ENCODE assay signal across 18 cellular contexts in the genomic region with DNA sequence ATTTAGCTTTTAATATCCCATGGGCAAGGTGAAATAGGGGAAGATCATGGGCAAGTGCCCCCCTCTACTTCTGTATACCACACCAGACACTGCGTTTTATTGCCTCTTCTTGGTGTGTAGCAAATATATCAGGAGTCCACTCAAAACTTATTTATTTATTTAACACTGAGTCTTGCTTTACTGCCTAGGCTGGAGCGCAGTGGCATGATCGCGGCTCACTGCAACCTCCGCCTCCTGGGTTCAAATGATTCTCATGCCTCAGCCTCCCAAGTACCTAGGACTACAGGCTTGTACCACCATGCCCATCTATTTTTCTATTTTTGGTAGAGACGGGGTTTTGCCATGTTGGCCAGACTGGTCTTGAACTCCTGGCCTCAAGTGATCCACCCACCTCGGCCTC. TPM values are rescaled to one million over a fixed set of nuclear protein-coding genes. Genes with fewer than 3 reads are reported as not detected.
DNase-seq lines count a peak whose midpoint lies in the region; TF ChIP-seq lines count a peak whose summit lies in the region.
"Not testable (repeated sequence)": the region's sequence is repeated elsewhere in the genome, so short reads cannot be mapped to it uniquely, and the experiment has no call there.
"Had no signal": no experiment of that assay in that cellular context is flagged by ENCODE, and none has a peak within 500 bp of the region (broad histone marks: within the 10 kb centered on the region; RNA-seq: fewer than 3 reads in every experiment).

No MANE protein-coding gene starts in this region.

- DNase-seq in activated effector memory CD4-positive, alpha-beta T cell treated with anti-CD3 and anti-CD28 coated beads, Interleukin-2, amount 50 U/mL, for 16 hours, result peak; percentile 8
- DNase-seq in chondrocyte (ENCODE audit: low spot score), result peak; percentile 4
- not testable (repeated sequence) for DNase-seq in endodermal cell; neural crest cell (ENCODE audit: low read depth, low spot score); neural progenitor cell (ENCODE audit: low spot score)
- DNase-seq in mesenteric fat pad (ENCODE audit: low spot score), result peak; percentile 22
- DNase-seq in spleen, result peak; percentile 29

- H3K4me1 Mint-ChIP-seq in chondrocyte (ENCODE audit: low read depth); neural progenitor cell: not testable (repeated sequence)
- H3K4me1 Mint-ChIP-seq in endodermal cell, result peaks cover 24% of the 10 kb centered on the region
- peaks cover 16% of the 10 kb centered on the region for H3K4me1 Mint-ChIP-seq in neural crest cell

- not testable (repeated sequence) for H3K9me3 Mint-ChIP-seq in chondrocyte (ENCODE audit: low read depth); endodermal cell; neural crest cell; neural progenitor cell

- not testable (repeated sequence) for H3K4me1 ChIP-seq in endodermal cell (ENCODE audit: control insufficient read depth, insufficient read depth, low read length); neural progenitor cell
- H3K4me1 ChIP-seq in neutrophil (ENCODE audit: control insufficient read depth in 1 of 2, insufficient read depth in 1 of 2, low read depth in 1 of 2, low read length in 1 of 2), result peaks cover 57 to 64% of the 10 kb centered on the region in 2 experiments
- H3K4me1 ChIP-seq in spleen, result peaks cover 0 to 28% (median 6%) of the 10 kb centered on the region in 6 donors

- not testable (repeated sequence) for H2AFZ ChIP-seq in neural progenitor cell (replicated peaks)

- not testable (repeated sequence) for H3K79me2 ChIP-seq in neural progenitor cell (ENCODE audit: low read depth)

- H3K9me3 ChIP-seq in endodermal cell (ENCODE audit: control insufficient read depth, low read length); neural progenitor cell (ENCODE audit: low read depth); neutrophil; spleen: not testable (repeated sequence)

- intact Hi-C loops in spleen (cut with DNase I; ENCODE audit: low total_unique reads), result not testable (repeated sequence)

- TF ChIP-seq POLR2A in spleen (IDR thresholded peaks at IDR 0.05), result not testable (repeated sequence)

- H3K36me3 Mint-ChIP-seq in chondrocyte (ENCODE audit: low read depth); neural crest cell (ENCODE audit: low read depth); neural progenitor cell: not testable (repeated sequence)
- H3K36me3 Mint-ChIP-seq in endodermal cell (ENCODE audit: low read depth), result peaks cover 52% of the 10 kb centered on the region

- H3K27ac Mint-ChIP-seq in chondrocyte (ENCODE audit: unreplicated experiment); endodermal cell; neural crest cell (ENCODE audit: unreplicated experiment); neural progenitor cell: not testable (repeated sequence)

- peaks cover 24% of the 10 kb centered on the region for H3F3A ChIP-seq in neural progenitor cell (ENCODE audit: low read depth)

- not testable (repeated sequence) for TF ChIP-seq CTCF in chondrocyte (IDR thresholded peaks at IDR 0.05); endodermal cell (conservative IDR thresholded peaks at IDR 0.05); neural crest cell (conservative IDR thresholded peaks at IDR 0.05); neural progenitor cell (IDR thresholded peaks at IDR 0.05); neutrophil (IDR thresholded peaks at IDR 0.05); spleen (IDR thresholded peaks at IDR 0.05 in 8 of 11, conservative IDR thresholded peaks at IDR 0.05 in 3 of 11)

- H3K4me3 ChIP-seq in endodermal cell (ENCODE audit: low read length); neural progenitor cell; spleen: not testable (repeated sequence)
- peak overlapping the region; percentile 90 to 100 for H3K4me3 ChIP-seq in neutrophil (ENCODE audit: low read depth in 1 of 2, low read length in 1 of 2)

- 82 to 88% methylated on average over 4 to 7 of the region's 7 CpGs for WGBS in endodermal cell (ENCODE audit: insufficient coverage in 1 of 2, insufficient read length in 1 of 2), 2 experiments
- 69 to 90% (median 82%) methylated on average over 7 of the region's 7 CpGs for WGBS in spleen, 5 donors

- peaks cover 39% of the 10 kb centered on the region for H3K27me3 Mint-ChIP-seq in chondrocyte (ENCODE audit: low read depth)
- H3K27me3 Mint-ChIP-seq in endodermal cell (ENCODE audit: insufficient read depth), result not testable (repeated sequence)
- peaks cover 17% of the 10 kb centered on the region for H3K27me3 Mint-ChIP-seq in neural crest cell (ENCODE audit: low read depth)
- peaks cover 19% of the 10 kb centered on the region for H3K27me3 Mint-ChIP-seq in neural progenitor cell (ENCODE audit: insufficient read depth, low read depth)

- not testable (repeated sequence) for H3K4me2 ChIP-seq in neural progenitor cell

- not testable (repeated sequence) for H4K20me1 ChIP-seq in neural progenitor cell (ENCODE audit: low read depth)

- H3K36me3 ChIP-seq in endodermal cell (ENCODE audit: control insufficient read depth, insufficient read depth, low read length), result peaks cover 19% of the 10 kb centered on the region
- not testable (repeated sequence) for H3K36me3 ChIP-seq in neural progenitor cell, neutrophil, spleen

- not testable (repeated sequence) for H3K9ac ChIP-seq in endodermal cell (ENCODE audit: extremely low read depth, low read length, poor library complexity, severe bottlenecking); neural progenitor cell

- not testable (repeated sequence) for H3K27ac ChIP-seq in endodermal cell (ENCODE audit: low read depth, low read length); neural progenitor cell
- peak overlapping the region; percentile 98 for H3K27ac ChIP-seq in neutrophil
- H3K27ac ChIP-seq in spleen, result peak overlapping the region in 3 of 8 donors; percentile 89 to 96 (median 92)

- not testable (repeated sequence) for H3K27me3 ChIP-seq in endodermal cell (ENCODE audit: control insufficient read depth, insufficient read depth, low read length, poor library complexity, severe bottlenecking); neutrophil
- peaks cover 25% of the 10 kb centered on the region for H3K27me3 ChIP-seq in neural progenitor cell
- peaks cover 0 to 60% (median 35%) of the 10 kb centered on the region in 7 donors for H3K27me3 ChIP-seq in spleen (replicated peaks in 1 of 7)

- H3K4me3 Mint-ChIP-seq in chondrocyte (ENCODE audit: unreplicated experiment), result not testable (repeated sequence)
- H3K4me3 Mint-ChIP-seq in endodermal cell, result peak overlapping the region; percentile 70
- peak overlapping the region; percentile 45 for H3K4me3 Mint-ChIP-seq in neural crest cell
- peak overlapping the region; percentile 10 for H3K4me3 Mint-ChIP-seq in neural progenitor cell

RNA-seq across cellular contexts. Expression of gene GLT1D1, which starts 1.8 kb away (rescaled TPM):
- total RNA-seq in chondrocyte (0.22 to 0.44 TPM (median 0.27 TPM) in 3 replicates), endodermal cell (10 to 100 TPM; 23.8 to 25.4 TPM), mesenteric fat pad (4.1 TPM), neural crest cell (7.4 and 8.6 TPM in 2 replicates), neural progenitor cell (ENCODE audit: low replicate concordance) (5.4 and 7.9 TPM in 2 replicates), spleen (10 to 100 TPM in 6 of 7 donors, 1 to 10 TPM in 1; 7.8 to 41.4 (median 21.3) TPM)
- 7.3 TPM for polyA plus RNA-seq in endodermal cell (2013, experiment 1 of 2)
- polyA plus RNA-seq in endodermal cell (2013, experiment 2 of 2), result 7.9 TPM
- polyA plus RNA-seq in spleen, result 1 to 10 TPM in 2 of 3 donors, under 1 TPM in 1; 0.41 to 3.2 (median 1.6) TPM
- total RNA-seq: A172; A673; Caco-2; Calu3; CD4-positive, alpha-beta memory T cell; CD4-positive, CD25-positive, alpha-beta regulatory T cell; CD8-positive, alpha-beta T cell had no signal
- polyA plus RNA-seq: A549; AG04450; BJ; CD4-positive, alpha-beta memory T cell had no signal

RNA-seq across cellular contexts. Expression of gene SLC15A4, which starts 27.7 kb away (rescaled TPM):
- total RNA-seq in chondrocyte (31.7 to 35.0 TPM (median 34.0 TPM) in 3 replicates), endodermal cell (10 to 100 TPM; 28.2 to 39.5 TPM), mesenteric fat pad (26.5 TPM), neural crest cell (19.4 TPM in 2 replicates), neural progenitor cell (ENCODE audit: low replicate concordance) (42.3 and 45.7 TPM in 2 replicates), spleen (10 to 100 TPM; 37.8 to 92.4 (median 49.0) TPM)
- polyA plus RNA-seq in endodermal cell (2013, experiment 1 of 2), result 18.9 TPM
- 21.5 TPM for polyA plus RNA-seq in endodermal cell (2013, experiment 2 of 2)
- polyA plus RNA-seq in spleen, result 10 to 100 TPM; 19.0 to 22.7 (median 21.6) TPM
